Comparison of ENCODE assay signal across 26 cellular contexts in the genomic region with DNA sequence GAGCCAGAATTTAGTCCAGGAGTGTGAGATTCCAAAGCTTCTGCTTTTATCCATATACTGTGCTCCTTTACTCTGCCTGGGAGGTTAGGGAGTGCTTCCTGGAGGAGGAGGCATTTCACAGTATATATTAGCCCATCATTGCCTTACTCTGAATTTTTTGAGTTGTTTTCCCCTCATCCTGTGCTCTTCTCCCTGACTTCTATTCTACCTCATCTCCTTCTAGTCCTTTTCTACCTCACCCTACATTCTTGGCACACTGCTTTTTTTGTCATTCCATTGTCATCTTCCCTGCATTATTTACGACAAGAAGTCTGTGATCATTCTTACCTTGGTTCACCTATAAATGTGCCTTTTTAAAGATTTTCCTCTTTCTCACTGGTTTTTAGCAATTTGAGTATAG. TPM values are rescaled to one million over a fixed set of nuclear protein-coding genes. Genes with fewer than 3 reads are reported as not detected.
DNase-seq lines count a peak whose midpoint lies in the region; ATAC-seq, FAIRE-seq and TF ChIP-seq lines count a peak whose summit lies in the region.
"Had no signal": no experiment of that assay in that cellular context is flagged by ENCODE, and none has a peak within 500 bp of the region (broad histone marks: within the 10 kb centered on the region; RNA-seq: fewer than 3 reads in every experiment).

No MANE protein-coding gene starts in this region.

- CTCF ChIA-PET in naive thymus-derived CD4-positive, alpha-beta T cell (lab: Charles Lee), result interaction anchor here (0.6 to 2.4 kb wide), 3 partner anchors 19 to 459 kb away, joined by 3 to 8 read pairs (median 4); partner anchors contain the start of gene STK17A

- H4K20me1 ChIP-seq in hepatocyte (ENCODE audit: insufficient read depth, poor library complexity, severe bottlenecking), result no peaks in the 10 kb centered on the region

- peak overlapping the region; percentile 94 for H3K27ac Mint-ChIP-seq in activated naive CD8-positive, alpha-beta T cell
- H3K27ac Mint-ChIP-seq in naive thymus-derived CD4-positive, alpha-beta T cell, result peak overlapping the region in 8 of 9 donors; percentile 33 to 93 (median 79)
- H3K27ac Mint-ChIP-seq: activated CD4-positive, alpha-beta T cell treated with anti-CD3 and anti-CD28 coated beads, Interleukin-2, amount 10 ng/mL, durations not matched to agents 24 days and 14 days; activated naive CD8-positive, alpha-beta T cell treated with anti-CD3 and anti-CD28 coated beads, Interleukin-2, amount 10 ng/mL, durations not matched to agents 7 days and 5 days had no signal

- peaks cover 45% of the 10 kb centered on the region for H3K4me1 Mint-ChIP-seq in activated T-cell treated with anti-CD3 and anti-CD28 coated beads, Interleukin-2, amount 50 U/mL, for 4 hours (ENCODE audit: low read depth)
- H3K4me1 Mint-ChIP-seq in activated naive CD8-positive, alpha-beta T cell (ENCODE audit: low read depth), result peaks cover 52% of the 10 kb centered on the region
- H3K4me1 Mint-ChIP-seq in naive thymus-derived CD4-positive, alpha-beta T cell, result peaks cover 29 to 58% (median 33%) of the 10 kb centered on the region in 7 donors

- peaks cover 32% of the 10 kb centered on the region for H3K36me3 Mint-ChIP-seq in activated T-cell treated with anti-CD3 and anti-CD28 coated beads, Interleukin-2, amount 50 U/mL, for 4 hours (ENCODE audit: insufficient read depth)
- H3K36me3 Mint-ChIP-seq in activated naive CD8-positive, alpha-beta T cell, result peaks cover 7% of the 10 kb centered on the region
- H3K36me3 Mint-ChIP-seq in naive thymus-derived CD4-positive, alpha-beta T cell, result peaks cover 16 to 33% (median 28%) of the 10 kb centered on the region in 5 donors

- H3K79me2 ChIP-seq in hepatocyte, result peaks cover 12% of the 10 kb centered on the region

- no peak overlapping the region for H3K4me2 ChIP-seq in hepatocyte

- no peaks in the 10 kb centered on the region for H3K27me3 ChIP-seq in naive thymus-derived CD4-positive, alpha-beta T cell (ENCODE audit: control insufficient read depth in 2 of 2, insufficient read depth in 2 of 2, low read length in 2 of 2)
- H3K27me3 ChIP-seq in hepatocyte, result no peaks in the 10 kb centered on the region
- H3K27me3 ChIP-seq: ascending aorta, colonic mucosa, stomach, thyroid gland, vagina had no signal

- no peak for DNase-seq in activated T-cell treated with anti-CD3 and anti-CD28 coated beads, Interleukin-2, amount 50 U/mL, for 4 hours
- DNase-seq in activated T-cell treated with anti-CD3 and anti-CD28 coated beads, Interleukin-2, amount 50 U/mL, for 48 hours, result no peak
- DNase-seq in GM12892 (ENCODE audit: insufficient read length) (no peak), G401 (ENCODE audit: low spot score) (no peak), hepatocyte (ENCODE audit: low spot score) (no peak), NCI-H1417 (lab: John Stamatoyannopoulos, UW) (no peak)
- no peak for DNase-seq in naive thymus-derived CD4-positive, alpha-beta T cell
- DNase-seq: activated CD4-positive, alpha-beta T cell treated with anti-CD3 and anti-CD28 coated beads, Interleukin-2, amount 10 ng/mL, durations not matched to agents 24 days and 14 days; activated naive CD8-positive, alpha-beta T cell treated with anti-CD3 and anti-CD28 coated beads, Interleukin-2, amount 10 ng/mL, durations not matched to agents 7 days and 5 days; colonic mucosa; DMS153; effector CD4-positive, alpha-beta T cell; left colon; mucosa of descending colon; NCI-H1436 treated with DMSO at 0.1 percent for 48 hours; NCI-H2107; NCI-H345; NCI-H69; stimulated activated CD4-positive, alpha-beta T cell treated with anti-CD3 and anti-CD28 coated beads, Interleukin-1b, Interleukin-23, amount 100 ng/mL, for 48 hours; stomach; thyroid gland had no signal

- POLR2A ChIA-PET in naive thymus-derived CD4-positive, alpha-beta T cell (lab: Charles Lee), result interaction anchor here (0.7 to 4.0 kb wide), 7 partner anchors 8 to 45 kb away, joined by 3 to 26 read pairs (median 7); partner anchors contain the start of gene STK17A

- peaks cover 62 to 74% of the 10 kb centered on the region in 2 donors for H3K4me1 ChIP-seq in naive thymus-derived CD4-positive, alpha-beta T cell (ENCODE audit: control insufficient read depth in 2 of 2, insufficient read depth in 2 of 2, low read length in 2 of 2)
- no peaks in the 10 kb centered on the region for H3K4me1 ChIP-seq in hepatocyte (ENCODE audit: insufficient read depth)
- H3K4me1 ChIP-seq: colonic mucosa had no signal

- no peak for TF ChIP-seq CTCF in hepatocyte (IDR thresholded peaks at IDR 0.05; ENCODE audit: poor library complexity)

- intact Hi-C loops in naive thymus-derived CD4-positive, alpha-beta T cell (cut with micrococcal nuclease), result loop anchor here in 1 of 2 donors (1.0 to 2.0 kb wide), 3 partner anchors 9 to 21 kb away; no protein-coding TSS in a partner anchor

- no peaks in the 10 kb centered on the region for H3K27me3 Mint-ChIP-seq in activated T-cell treated with anti-CD3 and anti-CD28 coated beads, Interleukin-2, amount 50 U/mL, for 4 hours (ENCODE audit: low read depth)
- no peaks in the 10 kb centered on the region for H3K27me3 Mint-ChIP-seq in activated naive CD8-positive, alpha-beta T cell
- H3K27me3 Mint-ChIP-seq in naive thymus-derived CD4-positive, alpha-beta T cell, result no peaks in the 10 kb centered on the region
- H3K27me3 Mint-ChIP-seq: activated CD4-positive, alpha-beta T cell treated with anti-CD3 and anti-CD28 coated beads, Interleukin-2, amount 10 ng/mL, durations not matched to agents 24 days and 14 days; activated naive CD8-positive, alpha-beta T cell treated with anti-CD3 and anti-CD28 coated beads, Interleukin-2, amount 10 ng/mL, durations not matched to agents 7 days and 5 days had no signal

- ATAC-seq in activated T-cell treated with anti-CD3 and anti-CD28 coated beads, Interleukin-2, amount 50 U/mL, for 4 hours, result no peak
- ATAC-seq in naive thymus-derived CD4-positive, alpha-beta T cell, result no peak
- ATAC-seq: left colon, mucosa of descending colon, Right ventricle myocardium inferior had no signal

- H3K36me3 ChIP-seq in naive thymus-derived CD4-positive, alpha-beta T cell (ENCODE audit: control insufficient read depth in 2 of 3, insufficient read depth in 3 of 3, low read length in 3 of 3), result peaks cover 17 to 41% (median 27%) of the 10 kb centered on the region in 3 experiments
- no peaks in the 10 kb centered on the region for H3K36me3 ChIP-seq in hepatocyte (replicated peaks; ENCODE audit: insufficient read depth, low read depth)

- H3K27ac ChIP-seq in naive thymus-derived CD4-positive, alpha-beta T cell (ENCODE audit: low read depth, low read length), result peak overlapping the region; percentile 48
- H3K27ac ChIP-seq in hepatocyte, result no peak overlapping the region
- H3K27ac ChIP-seq: ascending aorta, colonic mucosa, stomach, thyroid gland, vagina had no signal

- H3K4me3 ChIP-seq in naive thymus-derived CD4-positive, alpha-beta T cell (ENCODE audit: low read length), result no peak overlapping the region
- no peak overlapping the region for H3K4me3 ChIP-seq in hepatocyte
- H3K4me3 ChIP-seq: ascending aorta, colonic mucosa, HAP-1, mucosa of descending colon, stomach, thyroid gland, vagina had no signal

- no peaks in the 10 kb centered on the region for H3K9me3 ChIP-seq in naive thymus-derived CD4-positive, alpha-beta T cell (ENCODE audit: control insufficient read depth in 2 of 3, low read length in 3 of 3)
- no peaks in the 10 kb centered on the region for H3K9me3 ChIP-seq in hepatocyte (ENCODE audit: low read depth)
- H3K9me3 ChIP-seq: ascending aorta, colonic mucosa, mucosa of descending colon, stomach, thyroid gland, vagina had no signal

- peak; percentile 58 for FAIRE-seq in GM12892 (lab: Jason Lieb, UNC)

- whole genome bisulfite sequencing in hepatocyte (ENCODE audit: low lambda C conversion rate, missing lambda C conversion rate), result 94% methylated on average over 1 of the region's 1 CpG

- H3K9me2 ChIP-seq in hepatocyte (replicated peaks; ENCODE audit: insufficient read depth), result no peaks in the 10 kb centered on the region

- no peak for TF ChIP-seq POLR2A in GM12892 (IDR thresholded peaks at IDR 0.05; ENCODE audit: low read depth, low read length)

- H3K4me3 Mint-ChIP-seq in activated T-cell treated with anti-CD3 and anti-CD28 coated beads, Interleukin-2, amount 50 U/mL, for 4 hours, result peak overlapping the region; percentile 12
- peak overlapping the region; percentile 4 for H3K4me3 Mint-ChIP-seq in activated naive CD8-positive, alpha-beta T cell
- peak overlapping the region in 7 of 10 donors; percentile 39 to 82 (median 59) for H3K4me3 Mint-ChIP-seq in naive thymus-derived CD4-positive, alpha-beta T cell
- H3K4me3 Mint-ChIP-seq: activated CD4-positive, alpha-beta T cell treated with anti-CD3 and anti-CD28 coated beads, Interleukin-2, amount 10 ng/mL, durations not matched to agents 24 days and 14 days; activated naive CD8-positive, alpha-beta T cell treated with anti-CD3 and anti-CD28 coated beads, Interleukin-2, amount 10 ng/mL, durations not matched to agents 7 days and 5 days had no signal

- no peaks in the 10 kb centered on the region for H3K9me3 Mint-ChIP-seq in activated T-cell treated with anti-CD3 and anti-CD28 coated beads, Interleukin-2, amount 50 U/mL, for 4 hours
- no peaks in the 10 kb centered on the region for H3K9me3 Mint-ChIP-seq in activated naive CD8-positive, alpha-beta T cell (ENCODE audit: low read depth)
- peaks cover 0 to 3% (median 0%) of the 10 kb centered on the region in 11 donors for H3K9me3 Mint-ChIP-seq in naive thymus-derived CD4-positive, alpha-beta T cell

- no peak overlapping the region for H2AFZ ChIP-seq in hepatocyte

- in situ Hi-C loops in G401 (cut with HindIII; ENCODE audit: low sequenced_read_pairs), result no loop called here

RNA-seq across cellular contexts. Expression of gene STK17A, which starts 21.3 kb away (rescaled TPM):
- total RNA-seq in activated T-cell treated with anti-CD3 and anti-CD28 coated beads, Interleukin-2, amount 50 U/mL, for 4 hours, result 10 to 100 TPM; 32.0 to 40.1 (median 33.3) TPM
- polyA plus RNA-seq in GM12892 (2012; ENCODE audit: missing spikeins), result 82.7 TPM
- 100 to 1,000 TPM in 2 of 5 experiments, 10 to 100 TPM in 3; 71.3 to 132 (median 95.8) TPM for total RNA-seq in naive thymus-derived CD4-positive, alpha-beta T cell
- polyA plus RNA-seq in naive thymus-derived CD4-positive, alpha-beta T cell, result 100 to 1,000 TPM; 199 to 292 TPM
- total RNA-seq in G401 (2014; rRNA removed; shearing (Covaris generic)), result 146 and 170 TPM in 2 replicates
- 21.6 and 23.6 TPM in 2 replicates for total RNA-seq in hepatocyte
- polyA plus RNA-seq in hepatocyte, result 19.0 and 21.1 TPM in 2 replicates

Comparison
In these comparisons a context has a peak if more than half of its experiments do, and no peak if none do; other contexts are left out.
1. H3K4me3 Mint-ChIP-seq: peak in every context shown above with its lines; median percentile 59 in naive thymus-derived CD4-positive, alpha-beta T cell; 12 in activated T-cell treated with anti-CD3 and anti-CD28 coated beads, Interleukin-2, amount 50 U/mL, for 4 hours; 4 in activated naive CD8-positive, alpha-beta T cell.